21 cellular contexts compared by ENCODE assay signal in genomic region chr2:36906277-36906676, GRCh38.
A peak's percentile ranks its signal among the peaks of the same experiment; 100 is the strongest.
DNase-seq lines count a peak whose midpoint lies in the region; ATAC-seq, FAIRE-seq and TF ChIP-seq lines count a peak whose summit lies in the region.
"Had no signal": no experiment of that assay in that cellular context is flagged by ENCODE, and none has a peak within 500 bp of the region (broad histone marks: within the 10 kb centered on the region; RNA-seq: fewer than 3 reads in every experiment).

No MANE protein-coding gene starts in this region.

- BruUV-seq in HepG2 (replicated peaks; lab: Mats Ljungman, UMichigan): no TSS peak
- BruUV-seq in K562 (replicated peaks; lab: Mats Ljungman, UMichigan): no TSS peak

- no peak overlapping the region for H3K4me2 ChIP-seq in HepG2 (ENCODE audit: low read depth, low read length)
- H3K4me2 ChIP-seq in K562 (ENCODE audit: insufficient read depth, low read length): no peak overlapping the region
- H3K4me2 ChIP-seq: A549; BLaER1 treated with 17β-estradiol and CSF1 and Interleukin-3, amounts not matched to agents 10 nM and 100 nM had no signal

- H4K20me1 ChIP-seq in HepG2 (ENCODE audit: insufficient read depth, low read length) (no peaks in the 10 kb centered on the region), K562 (replicated peaks; ENCODE audit: control insufficient read depth, insufficient read depth, low read length) (no peaks in the 10 kb centered on the region)

- H3K36me3 Mint-ChIP-seq in activated T-helper 17 cell treated with anti-CD3 and anti-CD28 coated beads, Interleukin-2, amount 50 U/mL, for 72 hours (ENCODE audit: low read depth): peaks cover 42% of the 10 kb centered on the region

- H3K4me3 ChIP-seq in HepG2 (replicated peaks in 1 of 3; ENCODE audit: insufficient read depth in 1 of 3, low read depth in 2 of 3, low read length in 3 of 3) (no peak overlapping the region), right lobe of liver (no peak overlapping the region), K562 (no peak overlapping the region), upper lobe of left lung (no peak overlapping the region)
- H3K4me3 ChIP-seq: A549; BLaER1 treated with 17β-estradiol and CSF1 and Interleukin-3, amounts not matched to agents 10 nM and 100 nM had no signal

- no peak overlapping the region for H3K4me3 Mint-ChIP-seq in activated T-helper 17 cell treated with anti-CD3 and anti-CD28 coated beads, Interleukin-2, amount 50 U/mL, for 72 hours
- H3K4me3 Mint-ChIP-seq: B cell; CD4-positive, alpha-beta T cell; CD8-positive, alpha-beta T cell had no signal

- TF ChIP-seq EP300 in HepG2 (IDR thresholded peaks at IDR 0.05; ENCODE audit: low read depth in 2 of 2, low read length in 2 of 2) (no peak), HepG2 (CRISPR knock-in tag; IDR thresholded peaks at IDR 0.05; ENCODE audit: borderline replicate concordance) (no peak), K562 (IDR thresholded peaks at IDR 0.05; ENCODE audit: low read length) (no peak), upper lobe of left lung (IDR thresholded peaks at IDR 0.05) (no peak)

- no peaks in the 10 kb centered on the region for H3K27me3 Mint-ChIP-seq in activated T-helper 17 cell treated with anti-CD3 and anti-CD28 coated beads, Interleukin-2, amount 50 U/mL, for 72 hours
- H3K27me3 Mint-ChIP-seq: B cell; CD4-positive, alpha-beta T cell had no signal

- FAIRE-seq in HepG2 (lab: Jason Lieb, UNC): no peak
- no peak for FAIRE-seq in K562 (lab: Jason Lieb, UNC)
- FAIRE-seq: A549, D721Med, G401.6, GM12892, GM18507 had no signal

- H2AFZ ChIP-seq in HepG2 (ENCODE audit: low read length) (no peak overlapping the region), K562 (ENCODE audit: low read depth, low read length) (no peak overlapping the region)

- H3K27me3 ChIP-seq in HepG2 (ENCODE audit: control insufficient read depth in 1 of 2, insufficient read depth in 2 of 2, low read length in 2 of 2): no peaks in the 10 kb centered on the region
- H3K27me3 ChIP-seq in right lobe of liver: no peaks in the 10 kb centered on the region
- no peaks in the 10 kb centered on the region for H3K27me3 ChIP-seq in K562 (ENCODE audit: control insufficient read depth in 2 of 2, insufficient read depth in 2 of 2, low read length in 2 of 2)
- no peaks in the 10 kb centered on the region for H3K27me3 ChIP-seq in upper lobe of left lung
- H3K27me3 ChIP-seq: BLaER1 treated with 17β-estradiol and CSF1 and Interleukin-3, amounts not matched to agents 10 nM and 100 nM had no signal

- intact Hi-C loops in HepG2 (cut with micrococcal nuclease; ENCODE audit: unreplicated experiment): no loop called here
- intact Hi-C loops in right lobe of liver (cut with DNase I): no loop called here
- intact Hi-C loops in K562 (cut with micrococcal nuclease): no loop called here

- CTCF ChIA-PET in HepG2 (lab: Yijun Ruan, JAX; ENCODE audit: low intra/inter-chr PET ratio, low total read pairs) (no interaction called here), K562 (lab: Yijun Ruan, JAX; ENCODE audit: low intra/inter-chr PET ratio) (no interaction called here)

- TF ChIP-seq RAD21 in HepG2 (CRISPR knock-in tag; IDR thresholded peaks at IDR 0.05) (no peak), K562 (CRISPR knock-in tag; conservative IDR thresholded peaks at IDR 0.05 in 1 of 2, IDR thresholded peaks at IDR 0.05 in 1 of 2) (no peak)

- H3K36me3 ChIP-seq in HepG2 (replicated peaks in 1 of 2; ENCODE audit: control insufficient read depth in 1 of 2, insufficient read depth in 2 of 2, low read length in 2 of 2): peaks cover 2 to 9% of the 10 kb centered on the region in 2 experiments; a peak in 3 of 5 replicates
- no peaks in the 10 kb centered on the region for H3K36me3 ChIP-seq in right lobe of liver
- H3K36me3 ChIP-seq in K562 (ENCODE audit: control insufficient read depth, insufficient read depth, low read length): peaks cover 5% of the 10 kb centered on the region; the same call in 2 of the 3 replicates
- peaks cover 0 to 4% (median 0%) of the 10 kb centered on the region in 4 donors for H3K36me3 ChIP-seq in upper lobe of left lung

- no peak for DNase-seq in HepG2 (ENCODE audit: low spot score)
- no peak for DNase-seq in right lobe of liver
- DNase-seq in K562 (ENCODE audit: extremely low read depth in 1 of 4, low spot score in 3 of 4): no peak
- DNase-seq in upper lobe of left lung: no peak
- DNase-seq: AML-193; Caco-2; Calu3; CD4-positive, alpha-beta T cell; CD8-positive, alpha-beta T cell; DMS79 treated with DMSO at 0.1 percent for 48 hours; GF-D8 had no signal

- POLR2A ChIA-PET in HepG2 (lab: Yijun Ruan, JAX) (no interaction called here), K562 (lab: Yijun Ruan, JAX) (interaction anchor here (0.7 kb wide), 1 partner anchor 116 kb away, joined by 3 read pairs; no protein-coding TSS in a partner anchor)

- no peak overlapping the region for H3K27ac Mint-ChIP-seq in activated T-helper 17 cell treated with anti-CD3 and anti-CD28 coated beads, Interleukin-2, amount 50 U/mL, for 72 hours
- H3K27ac Mint-ChIP-seq: B cell; CD4-positive, alpha-beta T cell; CD8-positive, alpha-beta T cell had no signal

- H3K9ac ChIP-seq in HepG2 (ENCODE audit: insufficient read depth, low read depth, low read length): no peak overlapping the region
- no peak overlapping the region for H3K9ac ChIP-seq in K562 (ENCODE audit: insufficient read depth in 1 of 2, low read depth in 2 of 2, low read length in 2 of 2)
- H3K9ac ChIP-seq: BLaER1 treated with 17β-estradiol and CSF1 and Interleukin-3, amounts not matched to agents 10 nM and 100 nM had no signal

- no peaks in the 10 kb centered on the region for H3K9me1 ChIP-seq in K562 (ENCODE audit: control insufficient read depth, insufficient read depth, low read length)

- H3K27ac ChIP-seq in HepG2 (ENCODE audit: extremely low read length, insufficient read depth, low read length) (no peak overlapping the region), right lobe of liver (no peak overlapping the region), K562 (ENCODE audit: extremely low read depth, low read depth, low read length) (no peak overlapping the region), upper lobe of left lung (no peak overlapping the region)
- H3K27ac ChIP-seq: 22Rv1; A549; BLaER1 treated with 17β-estradiol and CSF1 and Interleukin-3, amounts not matched to agents 10 nM and 100 nM; C4-2B had no signal

- H3K79me2 ChIP-seq in HepG2 (ENCODE audit: insufficient read depth, low read length) (no peaks in the 10 kb centered on the region), K562 (ENCODE audit: control insufficient read depth, insufficient read depth, low read length) (no peaks in the 10 kb centered on the region)

- no peaks in the 10 kb centered on the region for H3K4me1 ChIP-seq in HepG2 (ENCODE audit: insufficient read depth, low read length)
- H3K4me1 ChIP-seq in right lobe of liver: no peaks in the 10 kb centered on the region
- no peaks in the 10 kb centered on the region for H3K4me1 ChIP-seq in K562 (replicated peaks in 1 of 2; ENCODE audit: control insufficient read depth in 2 of 2, insufficient read depth in 2 of 2, low read length in 2 of 2)
- no peaks in the 10 kb centered on the region for H3K4me1 ChIP-seq in upper lobe of left lung
- H3K4me1 ChIP-seq: BLaER1 treated with 17β-estradiol and CSF1 and Interleukin-3, amounts not matched to agents 10 nM and 100 nM had no signal

- WGBS in HepG2 (ENCODE audit: low lambda C conversion rate): 98% methylated on average over 4 of the region's 4 CpGs
- WGBS in right lobe of liver (ENCODE audit: insufficient coverage, low coverage, low lambda C conversion rate, missing lambda C conversion rate): 97% methylated on average over 4 of the region's 4 CpGs
- WGBS in K562 (ENCODE audit: insufficient coverage, low coverage, missing lambda C conversion rate): 97% methylated on average over 4 of the region's 4 CpGs
- WGBS in upper lobe of left lung, 2 donors: 97 to 98% methylated on average over 4 of the region's 4 CpGs

- no peaks in the 10 kb centered on the region for H3K4me1 Mint-ChIP-seq in activated T-helper 17 cell treated with anti-CD3 and anti-CD28 coated beads, Interleukin-2, amount 50 U/mL, for 72 hours
- H3K4me1 Mint-ChIP-seq: B cell had no signal

- no peaks in the 10 kb centered on the region for H3K9me3 ChIP-seq in HepG2 (ENCODE audit: low read length)
- H3K9me3 ChIP-seq in right lobe of liver: no peaks in the 10 kb centered on the region
- H3K9me3 ChIP-seq in K562 (replicated peaks; ENCODE audit: control insufficient read depth, insufficient read depth, low read depth, low read length): no peaks in the 10 kb centered on the region
- no peaks in the 10 kb centered on the region for H3K9me3 ChIP-seq in upper lobe of left lung
- H3K9me3 ChIP-seq: A549; BLaER1 treated with 17β-estradiol and CSF1 and Interleukin-3, amounts not matched to agents 10 nM and 100 nM; Caco-2 had no signal

- TF ChIP-seq CTCF in HepG2 (CRISPR knock-in tag; IDR thresholded peaks at IDR 0.05) (no peak), right lobe of liver (IDR thresholded peaks at IDR 0.05) (no peak), K562 (IDR thresholded peaks at IDR 0.05 in 2 of 3, conservative IDR thresholded peaks at IDR 0.05 in 1 of 3; ENCODE audit: insufficient read depth in 2 of 3, low read depth in 1 of 3, low read length in 3 of 3) (no peak), upper lobe of left lung (IDR thresholded peaks at IDR 0.05) (no peak)

- H3K9me3 Mint-ChIP-seq in activated T-helper 17 cell treated with anti-CD3 and anti-CD28 coated beads, Interleukin-2, amount 50 U/mL, for 72 hours: no peaks in the 10 kb centered on the region
- H3K9me3 Mint-ChIP-seq: CD4-positive, alpha-beta T cell; CD8-positive, alpha-beta T cell had no signal

- TF ChIP-seq POLR2A in HepG2 (IDR thresholded peaks at IDR 0.05; ENCODE audit: insufficient read depth in 1 of 2, low read depth in 2 of 2, low read length in 2 of 2) (no peak), right lobe of liver (IDR thresholded peaks at IDR 0.05) (no peak), K562 (conservative IDR thresholded peaks at IDR 0.05) (no peak), upper lobe of left lung (IDR thresholded peaks at IDR 0.05) (no peak)

- ATAC-seq in HepG2 (no peak), right lobe of liver (no peak), K562 (no peak), upper lobe of left lung (ENCODE audit: low FRiP score in 2 of 2) (no peak)
- no peak for ATAC-seq in activated T-helper 17 cell treated with anti-CD3 and anti-CD28 coated beads, Interleukin-2, amount 50 U/mL, for 72 hours (replicated peaks)
- ATAC-seq: A549; CD8-positive, alpha-beta T cell had no signal

- in situ Hi-C loops in HepG2 (cut with HindIII; ENCODE audit: extremely low pct_ligation_motif_present, low pct_unique_long_range_greater_than_20kb): no loop called here
- in situ Hi-C loops in K562 (cut with MboI): no loop called here

TF ChIP-seq in HepG2, 621 proteins besides CTCF, POLR2A, EP300 and RAD21 (continues in another document):
- TF ChIP-seq ZNF24 (IDR thresholded peaks at IDR 0.05): peak; percentile 66; the same call in 1 of the 2 replicates

TF ChIP-seq in K562, 482 proteins besides CTCF, POLR2A, EP300 and RAD21 (continues in another document):
- peak; percentile 56 for TF ChIP-seq ZNF24 (IDR thresholded peaks at IDR 0.05)
- TF ChIP-seq JUN (IDR thresholded peaks at IDR 0.05; ENCODE audit: borderline replicate concordance, low read depth, low read length): no peak
- TF ChIP-seq JUN (CRISPR knock-in tag; IDR thresholded peaks at IDR 0.05; ENCODE audit: borderline replicate concordance): no peak
- TF ChIP-seq MYBL2 (IDR thresholded peaks at IDR 0.05; ENCODE audit: low read depth): no peak
- no peak for TF ChIP-seq MYBL2 (CRISPR knock-in tag; IDR thresholded peaks at IDR 0.05; ENCODE audit: borderline replicate concordance)

Comparison
In these comparisons a context has a peak if more than half of its experiments do, and no peak if none do; other contexts are left out.
1. Of the 241 proteins assayed by ChIP-seq in both HepG2 and K562: peak only in HepG2: none; only in K562: none; in both: ZNF24; in neither: 240.